ENCODE assay signal across 26 cellular contexts in the genomic region with DNA sequence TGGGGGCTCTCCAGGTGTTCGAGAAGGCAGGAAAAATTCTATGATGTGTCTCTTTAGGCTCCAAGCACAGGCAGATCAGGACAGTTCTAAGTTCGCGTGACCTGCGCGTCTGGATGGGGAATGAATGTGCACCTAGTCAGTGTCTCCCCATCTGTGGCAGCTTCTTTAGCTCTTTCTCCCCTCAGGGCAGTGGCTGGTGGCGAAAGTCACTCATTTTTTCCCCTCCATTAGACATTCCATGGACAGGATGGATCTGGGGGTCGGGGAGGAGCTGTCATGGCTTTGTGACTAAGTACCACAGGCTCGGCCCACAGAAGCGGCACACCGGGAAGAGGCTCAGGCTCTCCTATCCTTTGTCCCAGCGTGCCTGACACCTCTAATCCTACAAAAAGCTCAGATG. TPM values are rescaled to one million over a fixed set of nuclear protein-coding genes. Genes with fewer than 3 reads are reported as not detected.
DNase-seq lines count a peak whose midpoint lies in the region; ATAC-seq and TF ChIP-seq lines count a peak whose summit lies in the region.
"Had no signal": no experiment of that assay in that cellular context is flagged by ENCODE, and none has a peak within 500 bp of the region (broad histone marks: within the 10 kb centered on the region; RNA-seq: fewer than 3 reads in every experiment).

No MANE protein-coding gene starts in this region.

- no peak overlapping the region for H3K9ac ChIP-seq in mesenchymal stem cell (ENCODE audit: low read length)
- no peak overlapping the region for H3K9ac ChIP-seq in smooth muscle cell (ENCODE audit: low read depth)
- H3K9ac ChIP-seq: BLaER1, GM23248 had no signal

- TF ChIP-seq CTCF in HFFc6 (IDR thresholded peaks at IDR 0.05): no peak
- TF ChIP-seq CTCF in smooth muscle cell (IDR thresholded peaks at IDR 0.05; ENCODE audit: borderline replicate concordance, insufficient read depth, poor library complexity, severe bottlenecking): no peak
- TF ChIP-seq CTCF in testis (IDR thresholded peaks at IDR 0.05): no peak

- H3K4me3 ChIP-seq in mesenchymal stem cell (ENCODE audit: insufficient read depth in 1 of 2, low read depth in 1 of 2, low read length in 2 of 2): no peak overlapping the region
- H3K4me3 ChIP-seq in smooth muscle cell: no peak overlapping the region
- no peak overlapping the region for H3K4me3 ChIP-seq in testis
- H3K4me3 ChIP-seq: BLaER1, GM12878, GM23248, SJCRH30 had no signal

- POLR2A ChIA-PET in activated CD8-positive, alpha-beta T cell treated with anti-CD3 and anti-CD28 coated beads, Interleukin-2, amount 10 ng/mL, durations not matched to agents 7 days and 5 days (lab: Charles Lee): interaction anchor here (1.1 kb wide), 1 partner anchor 31 kb away, joined by 3 read pairs; a partner anchor contains a TSS

- no peaks in the 10 kb centered on the region for H3K9me3 ChIP-seq in mesenchymal stem cell (ENCODE audit: control insufficient read depth, low read length)
- no peaks in the 10 kb centered on the region for H3K9me3 ChIP-seq in smooth muscle cell (replicated peaks; ENCODE audit: low read depth)
- H3K9me3 ChIP-seq in testis: no peaks in the 10 kb centered on the region
- H3K9me3 ChIP-seq: BLaER1, Caco-2, SJCRH30 had no signal

- H3K4me2 ChIP-seq in mesenchymal stem cell (ENCODE audit: low read length, poor library complexity, severe bottlenecking): no peak overlapping the region
- H3K4me2 ChIP-seq in smooth muscle cell: no peak overlapping the region

- H3K4me1 Mint-ChIP-seq in HFFc6 (ENCODE audit: low read depth): peaks cover 60% of the 10 kb centered on the region
- H3K4me1 Mint-ChIP-seq in activated CD8-positive, alpha-beta T cell treated with anti-CD3 and anti-CD28 coated beads, Interleukin-2, amount 10 ng/mL, durations not matched to agents 7 days and 5 days (ENCODE audit: low read depth): peaks cover 24% of the 10 kb centered on the region

- no peak overlapping the region for H3K4ac ChIP-seq in mesenchymal stem cell (ENCODE audit: low read depth in 1 of 2, low read length in 2 of 2)

- H3F3A ChIP-seq in smooth muscle cell (ENCODE audit: low read depth): peaks cover 12% of the 10 kb centered on the region

- no peak overlapping the region for H2BK120ac ChIP-seq in mesenchymal stem cell (ENCODE audit: low read depth, low read length)

- no peak for TF ChIP-seq POLR2A in testis (IDR thresholded peaks at IDR 0.05)

- H2BK12ac ChIP-seq in mesenchymal stem cell (ENCODE audit: low read length in 2 of 2): no peak overlapping the region

- no peak overlapping the region for H2AK5ac ChIP-seq in mesenchymal stem cell (ENCODE audit: low read length, severe bottlenecking)

- H4K20me1 ChIP-seq in smooth muscle cell (ENCODE audit: low read depth): no peaks in the 10 kb centered on the region

- no peak overlapping the region for H2BK5ac ChIP-seq in mesenchymal stem cell (ENCODE audit: low read depth, low read length, poor library complexity, severe bottlenecking)

- H4K8ac ChIP-seq in mesenchymal stem cell (ENCODE audit: low read length): no peak overlapping the region

- H4K91ac ChIP-seq in mesenchymal stem cell (ENCODE audit: low read length): no peak overlapping the region

- peak overlapping the region; percentile 52 for H3K27ac Mint-ChIP-seq in HFFc6
- H3K27ac Mint-ChIP-seq in activated CD8-positive, alpha-beta T cell treated with anti-CD3 and anti-CD28 coated beads, Interleukin-2, amount 10 ng/mL, durations not matched to agents 7 days and 5 days: no peak overlapping the region

- no peaks in the 10 kb centered on the region for H3K9me3 Mint-ChIP-seq in HFFc6
- H3K9me3 Mint-ChIP-seq in activated CD8-positive, alpha-beta T cell treated with anti-CD3 and anti-CD28 coated beads, Interleukin-2, amount 10 ng/mL, durations not matched to agents 7 days and 5 days (ENCODE audit: insufficient read depth): no peaks in the 10 kb centered on the region
- H3K9me3 Mint-ChIP-seq: CD4-positive, alpha-beta memory T cell; H9 had no signal

- ATAC-seq in activated CD8-positive, alpha-beta T cell treated with anti-CD3 and anti-CD28 coated beads, Interleukin-2, amount 10 ng/mL, durations not matched to agents 7 days and 5 days: no peak
- no peak for ATAC-seq in HG03039 (IDR thresholded peaks at IDR 0.05; ENCODE audit: unreplicated experiment)
- ATAC-seq: GM12878, Panc1 had no signal

- no peak overlapping the region for H2AFZ ChIP-seq in mesenchymal stem cell (ENCODE audit: low read depth, low read length)
- no peak overlapping the region for H2AFZ ChIP-seq in smooth muscle cell (ENCODE audit: low read depth)
- H2AFZ ChIP-seq: GM23248 had no signal

- H2BK15ac ChIP-seq in mesenchymal stem cell (ENCODE audit: low read depth, poor library complexity, severe bottlenecking): peak overlapping the region; percentile 45

- H3K79me2 ChIP-seq in smooth muscle cell (ENCODE audit: low read depth): peaks cover 21% of the 10 kb centered on the region

- WGBS in mesenchymal stem cell: 87% methylated on average over 9 of the region's 11 CpGs
- 84% methylated on average over 11 of the region's 11 CpGs for WGBS in smooth muscle cell (ENCODE audit: low lambda C conversion rate)
- WGBS in testis, 2 donors: 93 to 95% methylated on average over 11 of the region's 11 CpGs

- no peak for DNase-seq in HFFc6
- DNase-seq in RPMI7951 (ENCODE audit: low read depth): peak; percentile 92
- DNase-seq in mesenchymal stem cell: no peak
- no peak for DNase-seq in smooth muscle cell (lab: John Stamatoyannopoulos, UW; ENCODE audit: unreplicated experiment)
- no peak for DNase-seq in testis
- DNase-seq in activated CD8-positive, alpha-beta T cell treated with anti-CD3 and anti-CD28 coated beads, Interleukin-2, amount 10 ng/mL, durations not matched to agents 7 days and 5 days: no peak
- DNase-seq: ACHN; Caco-2; CD4-positive, alpha-beta memory T cell; DMS 273 treated with DMSO at 0.1 percent for 48 hours; DMS79 treated with DMSO at 0.1 percent for 48 hours; GM23248; H9; KG1; NCI-H1105; NCI-H146; NCI-H2029; NCI-H2227 treated with DMSO at 0.1 percent for 48 hours; NCI-H510A treated with DMSO at 0.1 percent for 48 hours; NCI-H748 treated with DMSO at 0.1 percent for 48 hours; NK-92 treated with Interleukin-12 subunit alpha and Interleukin-12 subunit beta, amount 100 ng/mL, for 24 hours; SJCRH30 had no signal

- H3K18ac ChIP-seq in mesenchymal stem cell (ENCODE audit: low read depth in 1 of 2, low read length in 2 of 2): peak overlapping the region in 1 of 2 experiments; percentile 35

- H3K4me1 ChIP-seq in mesenchymal stem cell (ENCODE audit: control insufficient read depth, insufficient read depth, low read depth, low read length) (peaks cover 42% of the 10 kb centered on the region), smooth muscle cell (ENCODE audit: low read depth) (peaks cover 30% of the 10 kb centered on the region), testis (peaks cover 26% of the 10 kb centered on the region)
- H3K4me1 ChIP-seq: Caco-2 had no signal

- no peak overlapping the region for H3K23ac ChIP-seq in mesenchymal stem cell (ENCODE audit: low read length in 2 of 2)

- H3K27ac ChIP-seq in mesenchymal stem cell (ENCODE audit: low read length, poor library complexity, severe bottlenecking) (no peak overlapping the region), smooth muscle cell (ENCODE audit: low read depth) (peak overlapping the region; percentile 100), testis (no peak overlapping the region)
- H3K27ac ChIP-seq: BLaER1, SJCRH30 had no signal

- H3K36me3 ChIP-seq in mesenchymal stem cell (ENCODE audit: control insufficient read depth in 1 of 2, insufficient read depth in 2 of 2, low read depth in 1 of 2, low read length in 2 of 2): peaks cover 64 to 77% of the 10 kb centered on the region in 2 experiments
- peaks cover 4% of the 10 kb centered on the region for H3K36me3 ChIP-seq in smooth muscle cell (ENCODE audit: low read depth)
- no peaks in the 10 kb centered on the region for H3K36me3 ChIP-seq in testis (ENCODE audit: low read depth, missing control alignments)

- H3K27me3 ChIP-seq in mesenchymal stem cell (ENCODE audit: control insufficient read depth in 1 of 2, insufficient read depth in 1 of 2, low read length in 2 of 2) (no peaks in the 10 kb centered on the region), smooth muscle cell (ENCODE audit: low read depth) (no peaks in the 10 kb centered on the region), testis (no peaks in the 10 kb centered on the region)
- H3K27me3 ChIP-seq: BLaER1, SJCRH30 had no signal

- peaks cover 26% of the 10 kb centered on the region for H3K79me1 ChIP-seq in mesenchymal stem cell (replicated peaks; ENCODE audit: low read length, poor library complexity, severe bottlenecking)

- intact Hi-C loops in testis (cut with DNase I; ENCODE audit: low total_unique reads): no loop called here

- H3K14ac ChIP-seq in mesenchymal stem cell (ENCODE audit: low read length in 2 of 2): no peak overlapping the region

- CTCF ChIA-PET in activated CD8-positive, alpha-beta T cell treated with anti-CD3 and anti-CD28 coated beads, Interleukin-2, amount 10 ng/mL, durations not matched to agents 7 days and 5 days (lab: Charles Lee): interaction anchor here (1.2 to 9.6 kb wide), 2 partner anchors 12 to 13 kb away, joined by 4 to 82 read pairs; no protein-coding TSS in a partner anchor

- H3K4me3 Mint-ChIP-seq in HFFc6: no peak overlapping the region
- H3K4me3 Mint-ChIP-seq in activated CD8-positive, alpha-beta T cell treated with anti-CD3 and anti-CD28 coated beads, Interleukin-2, amount 10 ng/mL, durations not matched to agents 7 days and 5 days: no peak overlapping the region
- H3K4me3 Mint-ChIP-seq: CD4-positive, alpha-beta memory T cell; H9 had no signal

- H3K27me3 Mint-ChIP-seq in HFFc6 (ENCODE audit: insufficient read depth): peaks cover 4% of the 10 kb centered on the region; the same call in 1 of the 2 replicates
- H3K27me3 Mint-ChIP-seq in activated CD8-positive, alpha-beta T cell treated with anti-CD3 and anti-CD28 coated beads, Interleukin-2, amount 10 ng/mL, durations not matched to agents 7 days and 5 days (ENCODE audit: low read depth): no peaks in the 10 kb centered on the region
- H3K27me3 Mint-ChIP-seq: CD4-positive, alpha-beta memory T cell had no signal

- peaks cover 34% of the 10 kb centered on the region for H3K36me3 Mint-ChIP-seq in HFFc6 (ENCODE audit: low read depth)
- H3K36me3 Mint-ChIP-seq in activated CD8-positive, alpha-beta T cell treated with anti-CD3 and anti-CD28 coated beads, Interleukin-2, amount 10 ng/mL, durations not matched to agents 7 days and 5 days (ENCODE audit: low read depth): peaks cover 63% of the 10 kb centered on the region

RNA-seq across cellular contexts. Expression of a gene that starts 31.0 kb away (rescaled TPM):
- 100 to 1,000 TPM; 152 to 206 (median 155) TPM for total RNA-seq in HFFc6 (2021; fragmentation: NEBNext Ultra II Directional; extraction: Animal tissue kit (Norgen Biotek cat#: 25700))
- total RNA-seq in RPMI7951 (2014; rRNA removed; shearing (Covaris generic)): 78.7 and 112 TPM in 2 replicates
- polyA plus RNA-seq in mesenchymal stem cell (2013, experiment 1 of 2): 129 TPM
- polyA plus RNA-seq in mesenchymal stem cell (2013, experiment 2 of 2): 133 TPM
- total RNA-seq in smooth muscle cell: 49.8 and 88.7 TPM in 2 replicates
- polyA plus RNA-seq in smooth muscle cell: 164 and 182 TPM in 2 replicates
- total RNA-seq in testis: 10 to 100 TPM in 1 of 2 donors, 1 to 10 TPM in 1; 9.1 to 19.4 TPM
- 9.6 TPM for polyA plus RNA-seq in testis (ENCODE audit: insufficient read depth, low read depth, low replicate concordance)
- 10 to 100 TPM; 12.3 to 13.3 TPM for total RNA-seq in activated CD8-positive, alpha-beta T cell treated with anti-CD3 and anti-CD28 coated beads, Interleukin-2, amount 10 ng/mL, durations not matched to agents 7 days and 5 days

RNA-seq across cellular contexts. Expression of a gene that starts 31.2 kb away (rescaled TPM):
- 10 to 100 TPM; 24.1 to 26.5 (median 25.1) TPM for total RNA-seq in HFFc6 (2021; fragmentation: NEBNext Ultra II Directional; extraction: Animal tissue kit (Norgen Biotek cat#: 25700))
- total RNA-seq in RPMI7951 (2014; rRNA removed; shearing (Covaris generic)): 16.7 and 18.2 TPM in 2 replicates
- 55.6 TPM for polyA plus RNA-seq in mesenchymal stem cell (2013, experiment 1 of 2)
- polyA plus RNA-seq in mesenchymal stem cell (2013, experiment 2 of 2): 54.5 TPM
- total RNA-seq in smooth muscle cell: 7.2 and 8.4 TPM in 2 replicates
- 18.8 and 28.3 TPM in 2 replicates for polyA plus RNA-seq in smooth muscle cell
- 100 to 1,000 TPM; 140 to 159 TPM for total RNA-seq in testis
- polyA plus RNA-seq in testis (ENCODE audit: insufficient read depth, low read depth, low replicate concordance): 126 TPM
- 10 to 100 TPM; 69.7 to 72.4 TPM for total RNA-seq in activated CD8-positive, alpha-beta T cell treated with anti-CD3 and anti-CD28 coated beads, Interleukin-2, amount 10 ng/mL, durations not matched to agents 7 days and 5 days

RNA-seq across cellular contexts. Expression of a gene that starts 43.2 kb away (rescaled TPM):
- total RNA-seq in HFFc6 (2021; fragmentation: NEBNext Ultra II Directional; extraction: Animal tissue kit (Norgen Biotek cat#: 25700)): 10 to 100 TPM; 44.6 to 58.7 (median 49.6) TPM
- 6.6 and 7.8 TPM in 2 replicates for total RNA-seq in RPMI7951 (2014; rRNA removed; shearing (Covaris generic))
- 62.4 TPM for polyA plus RNA-seq in mesenchymal stem cell (2013, experiment 1 of 2)
- 61.1 TPM for polyA plus RNA-seq in mesenchymal stem cell (2013, experiment 2 of 2)
- total RNA-seq in smooth muscle cell (6.9 and 12.2 TPM in 2 replicates), testis (100 to 1,000 TPM in 1 of 2 donors, 10 to 100 TPM in 1; 73.6 to 106 TPM)
- polyA plus RNA-seq in smooth muscle cell (59.4 and 72.9 TPM in 2 replicates), testis (ENCODE audit: insufficient read depth, low read depth, low replicate concordance) (69.1 TPM)
- total RNA-seq in activated CD8-positive, alpha-beta T cell treated with anti-CD3 and anti-CD28 coated beads, Interleukin-2, amount 10 ng/mL, durations not matched to agents 7 days and 5 days: 10 to 100 TPM; 44.7 to 47.5 TPM

RNA-seq across cellular contexts. Expression of a gene that starts 48.3 kb away (rescaled TPM):
- total RNA-seq in HFFc6 (2021; fragmentation: NEBNext Ultra II Directional; extraction: Animal tissue kit (Norgen Biotek cat#: 25700)): 1 to 10 TPM; 2.7 to 5.3 (median 2.9) TPM
- 4.3 and 7.2 TPM in 2 replicates for total RNA-seq in RPMI7951 (2014; rRNA removed; shearing (Covaris generic))
- 1.9 TPM for polyA plus RNA-seq in mesenchymal stem cell (2013, experiment 1 of 2)
- polyA plus RNA-seq in mesenchymal stem cell (2013, experiment 2 of 2): 1.8 TPM
- total RNA-seq in smooth muscle cell (12.0 and 16.4 TPM in 2 replicates), testis (10 to 100 TPM in 1 of 2 donors, 1 to 10 TPM in 1; 6.8 to 12.8 TPM)
- polyA plus RNA-seq in smooth muscle cell (6.9 and 8.2 TPM in 2 replicates), testis (ENCODE audit: insufficient read depth, low read depth, low replicate concordance) (14.9 TPM)
- 10 to 100 TPM; 14.6 to 15.3 TPM for total RNA-seq in activated CD8-positive, alpha-beta T cell treated with anti-CD3 and anti-CD28 coated beads, Interleukin-2, amount 10 ng/mL, durations not matched to agents 7 days and 5 days
- polyA plus RNA-seq: CD4-positive, alpha-beta memory T cell had no signal
